Comparison of ENCODE assay signal across 21 cellular contexts in genomic region chr21:45635271-45636151, GRCh38.
"Had no signal": no experiment of that assay in that cellular context is flagged by ENCODE, and none has a peak within 500 bp of the region (broad histone marks: within the 10 kb centered on the region; RNA-seq: fewer than 3 reads in every experiment).

No MANE protein-coding gene starts in this region.

- H3K9me3 Mint-ChIP-seq: activated CD4-positive, alpha-beta memory T cell treated with anti-CD3 and anti-CD28 coated beads, Interleukin-2, amount 10 ng/mL, durations not matched to agents 7 days and 5 days; activated CD4-positive, alpha-beta T cell treated with anti-CD3 and anti-CD28 coated beads, Interleukin-2, amount 10 ng/mL, durations not matched to agents 24 days and 14 days; activated naive CD8-positive, alpha-beta T cell treated with anti-CD3 and anti-CD28 coated beads, Interleukin-2, amount 50 U/mL, for 24 hours; activated T-cell treated with anti-CD3 and anti-CD28 coated beads, Interleukin-2, amount 50 U/mL, for 72 hours; memory B cell; nephron progenitor cell; stimulated activated naive B cell treated with anti-CD40 and anti-IgM and Interleukin-4, amounts not matched to agents 10 μg/mL and 1 μg/mL and 100 μg/mL, for 72 hours; type B pancreatic cell had no signal

- H3K27ac ChIP-seq: body of pancreas, cardiac muscle cell, epithelial cell of prostate, heart right ventricle had no signal

- H3K27me3 ChIP-seq: body of pancreas, cardiac muscle cell had no signal

- H3K4me3 Mint-ChIP-seq: activated CD4-positive, alpha-beta memory T cell treated with anti-CD3 and anti-CD28 coated beads, Interleukin-2, amount 10 ng/mL, durations not matched to agents 7 days and 5 days; activated CD4-positive, alpha-beta T cell treated with anti-CD3 and anti-CD28 coated beads, Interleukin-2, amount 10 ng/mL, durations not matched to agents 24 days and 14 days; activated naive CD8-positive, alpha-beta T cell treated with anti-CD3 and anti-CD28 coated beads, Interleukin-2, amount 50 U/mL, for 24 hours; activated T-cell treated with anti-CD3 and anti-CD28 coated beads, Interleukin-2, amount 50 U/mL, for 72 hours; memory B cell; nephron progenitor cell; stimulated activated naive B cell treated with anti-CD40 and anti-IgM and Interleukin-4, amounts not matched to agents 10 μg/mL and 1 μg/mL and 100 μg/mL, for 72 hours; type B pancreatic cell had no signal

- H3K9me3 ChIP-seq: body of pancreas, heart right ventricle had no signal

- H3K4me1 Mint-ChIP-seq: nephron progenitor cell had no signal

- H3K27me3 Mint-ChIP-seq: activated CD4-positive, alpha-beta memory T cell treated with anti-CD3 and anti-CD28 coated beads, Interleukin-2, amount 10 ng/mL, durations not matched to agents 7 days and 5 days; memory B cell had no signal

- H3K36me3 ChIP-seq: cardiac muscle cell, heart right ventricle had no signal

- H3K27ac Mint-ChIP-seq: activated CD4-positive, alpha-beta memory T cell treated with anti-CD3 and anti-CD28 coated beads, Interleukin-2, amount 10 ng/mL, durations not matched to agents 7 days and 5 days; activated CD4-positive, alpha-beta T cell treated with anti-CD3 and anti-CD28 coated beads, Interleukin-2, amount 10 ng/mL, durations not matched to agents 24 days and 14 days; activated naive CD8-positive, alpha-beta T cell treated with anti-CD3 and anti-CD28 coated beads, Interleukin-2, amount 50 U/mL, for 24 hours; activated T-cell treated with anti-CD3 and anti-CD28 coated beads, Interleukin-2, amount 50 U/mL, for 72 hours; memory B cell; nephron progenitor cell; stimulated activated naive B cell treated with anti-CD40 and anti-IgM and Interleukin-4, amounts not matched to agents 10 μg/mL and 1 μg/mL and 100 μg/mL, for 72 hours; type B pancreatic cell had no signal

- H3K36me3 Mint-ChIP-seq: memory B cell; stimulated activated naive B cell treated with anti-CD40 and anti-IgM and Interleukin-4, amounts not matched to agents 10 μg/mL and 1 μg/mL and 100 μg/mL, for 72 hours; type B pancreatic cell had no signal

- ATAC-seq: activated naive CD8-positive, alpha-beta T cell treated with anti-CD3 and anti-CD28 coated beads, Interleukin-2, amount 50 U/mL, for 24 hours; activated T-cell treated with anti-CD3 and anti-CD28 coated beads, Interleukin-2, amount 50 U/mL, for 72 hours; body of pancreas; left colon; stimulated activated naive B cell treated with anti-CD40 and anti-IgM and Interleukin-4, amounts not matched to agents 10 μg/mL and 1 μg/mL and 100 μg/mL, for 72 hours had no signal

- H3K4me3 ChIP-seq: body of pancreas, cardiac muscle cell, heart right ventricle had no signal

- H3K4me1 ChIP-seq: body of pancreas had no signal

- DNase-seq: activated CD4-positive, alpha-beta memory T cell treated with anti-CD3 and anti-CD28 coated beads, Interleukin-2, amount 10 ng/mL, durations not matched to agents 7 days and 5 days; activated CD4-positive, alpha-beta T cell treated with anti-CD3 and anti-CD28 coated beads, Interleukin-2, amount 10 ng/mL, durations not matched to agents 24 days and 14 days; activated effector memory CD4-positive, alpha-beta T cell treated with Interleukin-2 at 50 U/mL for 16 hours; activated naive CD4-positive, alpha-beta T cell treated with anti-CD3 and anti-CD28 coated beads, Interleukin-2, amount 50 U/mL, for 16 hours; activated naive CD8-positive, alpha-beta T cell treated with anti-CD3 and anti-CD28 coated beads, Interleukin-2, amount 50 U/mL, for 24 hours; activated T-cell treated with anti-CD3 and anti-CD28 coated beads, Interleukin-2, amount 50 U/mL, for 72 hours; body of pancreas; cortex of kidney; heart right ventricle; left colon; nephron progenitor cell; nucleus accumbens; small intestine; stimulated activated CD4-positive, alpha-beta T cell treated with anti-CD3 and anti-CD28 coated beads, Interleukin-15, amount 100 ng/mL, for 24 hours; stimulated activated CD4-positive, alpha-beta T cell treated with anti-CD3 and anti-CD28 coated beads, Interleukin-2, amount 100 ng/mL, for 48 hours; stimulated activated CD8-positive, alpha-beta memory T cell treated with anti-CD3 and anti-CD28 coated beads, Interleukin-4, amount 100 ng/mL, for 48 hours; stimulated activated naive B cell treated with anti-CD40 and anti-IgM and Interleukin-4, amounts not matched to agents 10 μg/mL and 1 μg/mL and 100 μg/mL, for 72 hours had no signal
